In the genomic region with DNA sequence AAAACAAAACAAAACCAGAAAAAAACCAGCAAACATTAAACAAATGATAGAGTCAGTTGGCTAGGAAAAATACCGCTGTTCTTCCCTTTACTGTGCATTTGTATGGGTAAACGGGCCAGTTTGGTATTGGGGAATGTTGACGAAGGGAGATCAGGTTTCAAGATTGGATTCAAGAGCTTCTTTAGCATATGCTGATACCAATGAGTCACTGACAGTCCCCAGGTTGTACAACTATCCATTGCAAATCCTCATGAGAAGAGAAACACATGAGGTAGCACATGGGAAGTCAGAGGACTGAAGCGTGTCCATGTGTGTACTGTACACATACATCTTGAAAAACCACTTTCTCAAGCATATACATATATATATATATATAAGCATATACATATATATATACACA, we compare ENCODE assay signal across 11 cellular contexts. TPM values are rescaled to one million over a fixed set of nuclear protein-coding genes. Genes with fewer than 3 reads are reported as not detected.
DNase-seq lines count a peak whose midpoint lies in the region; ATAC-seq and TF ChIP-seq lines count a peak whose summit lies in the region.
"Had no signal": no experiment of that assay in that cellular context is flagged by ENCODE, and none has a peak within 500 bp of the region (broad histone marks: within the 10 kb centered on the region; RNA-seq: fewer than 3 reads in every experiment).

No MANE protein-coding gene starts in this region.

- no peak overlapping the region for H3K27ac Mint-ChIP-seq in T-helper 2 cell treated with Interferon-gamma antibody and Interleukin-4, amounts not matched to agents 5 μg/mL and 100 μg/mL, for 36 hours
- H3K27ac Mint-ChIP-seq: activated CD4-positive, alpha-beta T cell treated with anti-CD3 and anti-CD28 coated beads for 36 hours; dendritic cell treated with granulocyte-macrophage colony-stimulating factor and Interleukin-4, amounts not matched to agents 40 ng/mL and 50 ng/mL, for 4 days had no signal

- no peaks in the 10 kb centered on the region for H3K79me2 ChIP-seq in PC-9 (ENCODE audit: low read depth)

- H3K36me3 Mint-ChIP-seq in T-helper 2 cell treated with Interferon-gamma antibody and Interleukin-4, amounts not matched to agents 5 μg/mL and 100 μg/mL, for 36 hours (ENCODE audit: low read depth) = no peaks in the 10 kb centered on the region

- H3F3A ChIP-seq in PC-9 (ENCODE audit: insufficient read depth, low read depth) = peaks cover 17% of the 10 kb centered on the region

- H3K27me3 ChIP-seq in BJ (ENCODE audit: control insufficient read depth, insufficient read depth, low read length) (no peaks in the 10 kb centered on the region), PC-9 (ENCODE audit: insufficient read depth, low read depth) (no peaks in the 10 kb centered on the region)

- CTCF ChIA-PET in BJ (lab: Yijun Ruan, JAX) = interaction anchor here (1.0 kb wide), 1 partner anchor 16 kb away, joined by 3 read pairs; no protein-coding TSS in a partner anchor
- CTCF ChIA-PET in PC-9 (lab: Charles Lee) = interaction anchor here (1.2 kb wide), 1 partner anchor 17 kb away, joined by 6 read pairs; no protein-coding TSS in a partner anchor

- DNase-seq in BJ (ENCODE audit: low read depth) (peak; percentile 3), HT1080 (ENCODE audit: low read depth) (peak; percentile 88), PC-9 (peak; percentile 46 to 90), foreskin fibroblast (peak; percentile 49 to 70), MV-4-11 (lab: John Stamatoyannopoulos, UW) (no peak)
- no peak for DNase-seq in T-helper 2 cell treated with Interferon-gamma antibody and Interleukin-4, amounts not matched to agents 5 μg/mL and 100 μg/mL, for 36 hours (ENCODE audit: low spot score)
- DNase-seq: activated CD4-positive, alpha-beta T cell treated with anti-CD3 and anti-CD28 coated beads for 36 hours; MM.1S had no signal

- H3K9me2 ChIP-seq in PC-9 (ENCODE audit: insufficient read depth) = no peaks in the 10 kb centered on the region

- no peaks in the 10 kb centered on the region for H4K20me1 ChIP-seq in PC-9 (ENCODE audit: insufficient read depth)

- no peak for TF ChIP-seq CTCF in BJ (IDR thresholded peaks at IDR 0.05; ENCODE audit: insufficient read depth, low read depth, low read length)
- TF ChIP-seq CTCF in PC-9 (conservative IDR thresholded peaks at IDR 0.05) = no peak
- TF ChIP-seq CTCF in foreskin fibroblast (IDR thresholded peaks at IDR 0.05; ENCODE audit: low read depth, low read length) = no peak

- H3K4me2 ChIP-seq in PC-9 = peak overlapping the region; percentile 27; the same call in 1 of the 2 replicates

- H3K9me3 Mint-ChIP-seq in T-helper 2 cell treated with Interferon-gamma antibody and Interleukin-4, amounts not matched to agents 5 μg/mL and 100 μg/mL, for 36 hours = no peaks in the 10 kb centered on the region
- H3K9me3 Mint-ChIP-seq: dendritic cell treated with granulocyte-macrophage colony-stimulating factor and Interleukin-4, amounts not matched to agents 40 ng/mL and 50 ng/mL, for 4 days had no signal

- no peaks in the 10 kb centered on the region for H3K27me3 Mint-ChIP-seq in T-helper 2 cell treated with Interferon-gamma antibody and Interleukin-4, amounts not matched to agents 5 μg/mL and 100 μg/mL, for 36 hours (ENCODE audit: low read depth)
- H3K27me3 Mint-ChIP-seq: activated CD4-positive, alpha-beta T cell treated with anti-CD3 and anti-CD28 coated beads for 36 hours; dendritic cell treated with granulocyte-macrophage colony-stimulating factor and Interleukin-4, amounts not matched to agents 40 ng/mL and 50 ng/mL, for 4 days had no signal

- no peaks in the 10 kb centered on the region for H3K36me3 ChIP-seq in BJ (ENCODE audit: control insufficient read depth, insufficient read depth, low read length)
- H3K36me3 ChIP-seq in PC-9 (ENCODE audit: low read depth) = no peaks in the 10 kb centered on the region

- peaks cover 25% of the 10 kb centered on the region for H3K4me1 ChIP-seq in PC-9 (replicated peaks; ENCODE audit: insufficient read depth)

- H3K4me3 Mint-ChIP-seq in T-helper 2 cell treated with Interferon-gamma antibody and Interleukin-4, amounts not matched to agents 5 μg/mL and 100 μg/mL, for 36 hours = no peak overlapping the region
- H3K4me3 Mint-ChIP-seq: activated CD4-positive, alpha-beta T cell treated with anti-CD3 and anti-CD28 coated beads for 36 hours; dendritic cell treated with granulocyte-macrophage colony-stimulating factor and Interleukin-4, amounts not matched to agents 40 ng/mL and 50 ng/mL, for 4 days had no signal

- peak overlapping the region; percentile 65 for H3K27ac ChIP-seq in PC-9

- no TSS peak for BruUV-seq in PC-9 (replicated peaks; lab: Mats Ljungman, UMichigan)

- POLR2A ChIA-PET in BJ (lab: Charles Lee) (no interaction called here), PC-9 (lab: Charles Lee; ENCODE audit: unreplicated experiment) (interaction anchor here (0.6 kb wide), 4 partner anchors 70 to 607 kb away, joined by 3 to 22 read pairs (median 4); partner anchors contain the start of genes CCDC191 and QTRT2)

- no peaks in the 10 kb centered on the region for H3K9me3 ChIP-seq in PC-9 (ENCODE audit: insufficient read depth, low read depth)

- no peak for ATAC-seq in GM19467 (IDR thresholded peaks at IDR 0.05; ENCODE audit: unreplicated experiment)
- ATAC-seq in GM21381 (IDR thresholded peaks at IDR 0.05; ENCODE audit: unreplicated experiment) = no peak
- ATAC-seq: activated CD4-positive, alpha-beta T cell treated with anti-CD3 and anti-CD28 coated beads for 36 hours had no signal

- intact Hi-C loops in PC-9 (cut with micrococcal nuclease; ENCODE audit: unreplicated experiment) = no loop called here

- peaks cover 28% of the 10 kb centered on the region for H3K4me1 Mint-ChIP-seq in T-helper 2 cell treated with Interferon-gamma antibody and Interleukin-4, amounts not matched to agents 5 μg/mL and 100 μg/mL, for 36 hours (ENCODE audit: low read depth)

- no peak overlapping the region for H2AFZ ChIP-seq in PC-9

- H3K4me3 ChIP-seq in BJ (ENCODE audit: low read depth, low read length) (no peak overlapping the region), PC-9 (no peak overlapping the region), foreskin fibroblast (ENCODE audit: low read depth in 1 of 2, low read length in 2 of 2) (no peak overlapping the region)

RNA-seq across cellular contexts. Expression of gene TIGIT, which starts 25.6 kb away (rescaled TPM):
- not detected in 2 replicates for polyA plus RNA-seq in BJ (2011; rRNA removed)
- polyA minus RNA-seq in BJ (2011; rRNA and poly(A)+ RNA removed) = not detected in 2 replicates
- 0.20 TPM in 1 of 2 replicates, not detected in the other for total RNA-seq in HT1080 (2014; rRNA removed; shearing (Covaris generic))
- polyA plus RNA-seq in HT1080 (2015; cell fraction: cytosol; rRNA removed) = 0.06 TPM in 1 of 2 replicates, not detected in the other
- polyA plus RNA-seq in HT1080 (2015; cell fraction: nucleus; rRNA removed) = 0.05 TPM in 1 of 2 replicates, not detected in the other
- total RNA-seq in PC-9 (2021) = not detected in 2 replicates

Comparison
In these comparisons a context has a peak if more than half of its experiments do, and no peak if none do; other contexts are left out.
1. DNase-seq: peak in BJ (single experiment), HT1080 (single experiment), PC-9 (2 of 2) and foreskin fibroblast (2 of 2); none in MV-4-11 (single experiment) and T-helper 2 cell treated with Interferon-gamma antibody and Interleukin-4, amounts not matched to agents 5 μg/mL and 100 μg/mL, for 36 hours (single experiment).